In the genomic region with DNA sequence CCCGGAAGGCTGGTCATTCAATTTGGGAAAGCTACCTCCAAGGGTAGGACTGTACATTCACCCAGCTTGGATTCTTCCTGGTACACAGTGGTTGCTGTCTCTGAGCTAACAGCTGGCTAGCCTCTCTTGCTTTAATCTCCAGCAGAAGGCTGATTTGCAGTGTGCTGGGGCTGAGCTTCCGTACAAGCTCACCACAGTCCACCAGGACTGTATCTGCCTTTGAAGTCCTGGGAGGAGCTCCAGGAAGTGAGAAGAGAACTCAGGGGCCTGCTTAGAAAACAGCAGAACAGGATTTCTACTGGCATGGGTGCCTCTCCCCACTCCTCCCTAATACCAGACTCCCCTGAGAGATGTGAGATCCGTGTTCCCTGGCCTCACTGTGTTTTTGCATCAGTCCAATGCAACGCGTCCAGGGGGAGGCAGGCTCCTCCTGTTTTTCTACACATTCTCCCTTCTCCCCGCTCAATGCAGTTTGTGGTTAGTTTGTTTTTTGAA, we compare ENCODE assay signal across 1 cellular context.
TF ChIP-seq lines count a peak whose summit lies in the region.

No MANE protein-coding gene starts in this region.

TF ChIP-seq in HCT116, 20 proteins besides CTCF, POLR2A, EP300 and RAD21:
- TF ChIP-seq EZH2phosphoT487 (IDR thresholded peaks at IDR 0.05; ENCODE audit: borderline replicate concordance) (no peak), ZNF274 (IDR thresholded peaks at IDR 0.05; ENCODE audit: low read depth, low read length) (no peak), JUND (IDR thresholded peaks at IDR 0.05) (no peak), EGR1 (IDR thresholded peaks at IDR 0.05; ENCODE audit: low read depth) (no peak), REST (IDR thresholded peaks at IDR 0.05; ENCODE audit: low read depth) (no peak), TCF7L2 (IDR thresholded peaks at IDR 0.05; ENCODE audit: borderline replicate concordance, extremely low read depth, insufficient read depth, insufficient read length) (peak; percentile 11), SRF (IDR thresholded peaks at IDR 0.05; ENCODE audit: low read depth) (no peak)
